Comparison of ENCODE assay signal across 29 cellular contexts in the genomic region with DNA sequence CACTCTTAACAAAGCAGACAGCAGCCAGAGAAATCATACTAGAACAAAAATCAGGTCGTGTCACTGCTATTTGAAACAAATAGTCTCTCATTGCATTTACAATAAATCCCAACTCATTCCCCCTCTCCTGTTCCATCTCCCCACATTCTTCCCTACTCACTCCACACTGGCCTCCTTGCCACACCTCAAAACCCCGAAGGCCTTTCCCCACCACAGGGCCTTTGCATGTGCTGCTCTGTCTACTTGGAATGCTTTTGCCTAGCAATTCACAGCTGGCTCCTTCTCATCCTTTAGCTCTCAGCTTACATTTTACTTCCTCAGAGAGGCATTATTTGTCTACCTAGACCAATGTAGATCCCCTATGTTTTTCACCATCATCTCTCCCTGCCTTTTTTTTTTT.
"Had no signal": no experiment of that assay in that cellular context is flagged by ENCODE, and none has a peak within 500 bp of the region (broad histone marks: within the 10 kb centered on the region; RNA-seq: fewer than 3 reads in every experiment).

No MANE protein-coding gene starts in this region.

- H3K27ac ChIP-seq: adrenal gland, body of pancreas, breast epithelium, KMS-11, Peyer's patch, SK-N-MC, WERI-Rb-1 had no signal

- H3K4me1 ChIP-seq: body of pancreas, breast epithelium, Peyer's patch had no signal

- H3K4me1 Mint-ChIP-seq: activated naive CD8-positive, alpha-beta T cell treated with anti-CD3 and anti-CD28 coated beads, Interleukin-2, amount 10 ng/mL, durations not matched to agents 7 days and 5 days had no signal

- H3K4me3 Mint-ChIP-seq: activated CD8-positive, alpha-beta T cell treated with anti-CD3 and anti-CD28 coated beads, Interleukin-2, amount 10 ng/mL, durations not matched to agents 7 days and 5 days; activated naive CD8-positive, alpha-beta T cell treated with anti-CD3 and anti-CD28 coated beads, Interleukin-2, amount 10 ng/mL, durations not matched to agents 7 days and 5 days; activated T-cell treated with anti-CD3 and anti-CD28 coated beads, Interleukin-2, amount 50 U/mL, for 24 hours had no signal

- H3K27me3 Mint-ChIP-seq: activated naive CD8-positive, alpha-beta T cell treated with anti-CD3 and anti-CD28 coated beads, Interleukin-2, amount 10 ng/mL, durations not matched to agents 7 days and 5 days; activated T-cell treated with anti-CD3 and anti-CD28 coated beads, Interleukin-2, amount 50 U/mL, for 24 hours had no signal

- DNase-seq: activated CD4-positive, alpha-beta T cell treated with anti-CD3 and anti-CD28 coated beads for 1 hour; activated CD4-positive, alpha-beta T cell treated with anti-CD3 and anti-CD28 coated beads for 48 hours; activated CD4-positive, alpha-beta T cell treated with anti-CD3 and anti-CD28 coated beads, Interleukin-2, amount 50 U/mL, for 48 hours; activated CD4-positive, CD25-positive, alpha-beta regulatory T cell; activated CD8-positive, alpha-beta T cell treated with anti-CD3 and anti-CD28 coated beads, Interleukin-2, amount 10 ng/mL, durations not matched to agents 7 days and 5 days; activated effector memory CD4-positive, alpha-beta T cell treated with Interleukin-2 at 50 U/mL for 16 hours; activated naive CD4-positive, alpha-beta T cell treated with anti-CD3 and anti-CD28 coated beads, Interleukin-2, amount 50 U/mL, for 16 hours; activated naive CD8-positive, alpha-beta T cell treated with anti-CD3 and anti-CD28 coated beads, Interleukin-2, amount 10 ng/mL, durations not matched to agents 7 days and 5 days; activated T-cell treated with anti-CD3 and anti-CD28 coated beads, Interleukin-2, amount 50 U/mL, for 24 hours; adrenal gland; body of pancreas; cerebellar nuclear complex; MM.1S; MV-4-11; NCI-H1092; NCI-H1436 treated with DMSO at 0.1 percent for 48 hours; NCI-H1694 treated with DMSO at 0.1 percent for 48 hours; NCI-H2029; NCI-H345; NCI-H524 treated with DMSO at 0.1 percent for 48 hours; PC-3; Peyer's patch; Right ventricle myocardium superior; T-helper 1 cell; T1000; WERI-Rb-1 had no signal

- H3K27ac Mint-ChIP-seq: activated CD8-positive, alpha-beta T cell treated with anti-CD3 and anti-CD28 coated beads, Interleukin-2, amount 10 ng/mL, durations not matched to agents 7 days and 5 days; activated naive CD8-positive, alpha-beta T cell treated with anti-CD3 and anti-CD28 coated beads, Interleukin-2, amount 10 ng/mL, durations not matched to agents 7 days and 5 days; activated T-cell treated with anti-CD3 and anti-CD28 coated beads, Interleukin-2, amount 50 U/mL, for 24 hours had no signal

- H3K36me3 ChIP-seq: breast epithelium had no signal

- ATAC-seq: activated CD8-positive, alpha-beta T cell treated with anti-CD3 and anti-CD28 coated beads, Interleukin-2, amount 10 ng/mL, durations not matched to agents 7 days and 5 days; body of pancreas; PC-3 had no signal

- H3K9me3 ChIP-seq: adrenal gland, body of pancreas, breast epithelium, Peyer's patch had no signal

- H3K4me3 ChIP-seq: adrenal gland, body of pancreas, breast epithelium, Peyer's patch, SK-N-MC had no signal

- H3K9me3 Mint-ChIP-seq: activated naive CD8-positive, alpha-beta T cell treated with anti-CD3 and anti-CD28 coated beads, Interleukin-2, amount 10 ng/mL, durations not matched to agents 7 days and 5 days; activated T-cell treated with anti-CD3 and anti-CD28 coated beads, Interleukin-2, amount 50 U/mL, for 24 hours had no signal
